Comparison of ENCODE assay signal across 30 cellular contexts in the genomic region with DNA sequence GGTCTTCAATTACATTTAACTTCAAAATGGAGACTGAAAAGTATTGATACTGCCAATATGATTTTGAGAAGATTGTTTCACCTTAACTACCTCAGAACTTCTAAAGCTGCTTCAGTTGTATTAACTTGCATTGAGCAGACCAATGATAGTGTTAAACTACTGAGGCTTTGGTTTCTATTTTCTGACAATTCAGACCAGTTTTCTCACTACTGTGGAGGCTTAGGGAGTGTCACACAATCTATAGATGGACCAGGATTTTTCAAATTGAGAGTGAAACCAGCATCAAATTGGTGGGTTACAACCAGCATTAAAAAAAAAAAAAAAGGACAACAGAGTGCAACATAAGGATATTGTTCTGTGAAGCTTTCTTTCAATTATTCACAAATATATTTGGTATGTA. TPM values are rescaled to one million over a fixed set of nuclear protein-coding genes. Genes with fewer than 3 reads are reported as not detected.
"Had no signal": no experiment of that assay in that cellular context is flagged by ENCODE, and none has a peak within 500 bp of the region (broad histone marks: within the 10 kb centered on the region; RNA-seq: fewer than 3 reads in every experiment).

No MANE protein-coding gene starts in this region.

- H3K27ac Mint-ChIP-seq: activated CD8-positive, alpha-beta T cell treated with anti-CD3 and anti-CD28 coated beads, Interleukin-2, amount 10 ng/mL, durations not matched to agents 7 days and 5 days; activated naive CD8-positive, alpha-beta T cell; mesothelial cell of epicardium; progenitor cell of endocrine pancreas; stimulated activated naive B cell treated with anti-CD40 and anti-IgM and Interleukin-4, amounts not matched to agents 10 μg/mL and 1 μg/mL and 100 μg/mL, for 72 hours had no signal

- H3K27me3 Mint-ChIP-seq: activated naive CD8-positive, alpha-beta T cell; central memory CD8-positive, alpha-beta T cell; natural killer cell treated with Interleukin-12 subunit alpha and Interleukin-12 subunit beta and Interleukin-15 and Interleukin-18, amount 100 ng/mL, for 72 hours; progenitor cell of endocrine pancreas; stimulated activated naive B cell treated with anti-CD40 and anti-IgM and Interleukin-4, amounts not matched to agents 10 μg/mL and 1 μg/mL and 100 μg/mL, for 72 hours had no signal

- H3K4me3 ChIP-seq: breast epithelium, hepatocyte, left lung, sigmoid colon, smooth muscle cell, upper lobe of left lung had no signal

- DNase-seq: activated CD4-positive, alpha-beta T cell treated with anti-CD3 and anti-CD28 coated beads, Interleukin-2, amount 50 U/mL, for 1 hour; activated CD4-positive, CD25-positive, alpha-beta regulatory T cell; activated CD8-positive, alpha-beta memory T cell treated with anti-CD3 and anti-CD28 coated beads, Interleukin-2, amount 50 U/mL, for 4 hours; activated CD8-positive, alpha-beta T cell treated with anti-CD3 and anti-CD28 coated beads, Interleukin-2, amount 10 ng/mL, durations not matched to agents 7 days and 5 days; activated effector memory CD4-positive, alpha-beta T cell treated with Interleukin-2 at 50 U/mL for 16 hours; activated T-cell treated with anti-CD3 and anti-CD28 coated beads, Interleukin-2, amount 50 U/mL, for 4 hours; amniotic stem cell; effector memory CD4-positive, alpha-beta T cell; foreskin keratinocyte; kidney glomerular epithelial cell; left lung; retina; sigmoid colon; stimulated activated CD4-positive, alpha-beta T cell treated with anti-CD3 and anti-CD28 coated beads, Interleukin-15, amount 100 ng/mL, for 24 hours; stimulated activated naive B cell treated with anti-CD40 and anti-IgM and Interleukin-4, amounts not matched to agents 10 μg/mL and 1 μg/mL and 100 μg/mL, for 72 hours; upper lobe of left lung had no signal

- ATAC-seq: activated CD8-positive, alpha-beta T cell treated with anti-CD3 and anti-CD28 coated beads, Interleukin-2, amount 10 ng/mL, durations not matched to agents 7 days and 5 days; activated T-cell treated with anti-CD3 and anti-CD28 coated beads, Interleukin-2, amount 50 U/mL, for 4 hours; foreskin keratinocyte; left lung; stimulated activated naive B cell treated with anti-CD40 and anti-IgM and Interleukin-4, amounts not matched to agents 10 μg/mL and 1 μg/mL and 100 μg/mL, for 72 hours had no signal

- H3K9me3 ChIP-seq: breast epithelium, left lung, sigmoid colon, upper lobe of left lung had no signal

- H3K27me3 ChIP-seq: breast epithelium, foreskin keratinocyte, hepatocyte, left lung, sigmoid colon, upper lobe of left lung had no signal

- H3K4me1 Mint-ChIP-seq: mesothelial cell of epicardium had no signal

- H3K27ac ChIP-seq: breast epithelium, foreskin keratinocyte, hepatocyte, left lung, sigmoid colon, upper lobe of left lung had no signal

- H3K4me3 Mint-ChIP-seq: activated CD8-positive, alpha-beta T cell treated with anti-CD3 and anti-CD28 coated beads, Interleukin-2, amount 10 ng/mL, durations not matched to agents 7 days and 5 days; activated naive CD8-positive, alpha-beta T cell; activated T-cell treated with anti-CD3 and anti-CD28 coated beads, Interleukin-2, amount 50 U/mL, for 4 hours; central memory CD8-positive, alpha-beta T cell; mesothelial cell of epicardium; natural killer cell treated with Interleukin-12 subunit alpha and Interleukin-12 subunit beta and Interleukin-15 and Interleukin-18, amount 100 ng/mL, for 72 hours; stimulated activated naive B cell treated with anti-CD40 and anti-IgM and Interleukin-4, amounts not matched to agents 10 μg/mL and 1 μg/mL and 100 μg/mL, for 72 hours had no signal

- H3K36me3 ChIP-seq: breast epithelium had no signal

- H3K9me3 Mint-ChIP-seq: activated T-cell treated with anti-CD3 and anti-CD28 coated beads, Interleukin-2, amount 50 U/mL, for 4 hours; central memory CD8-positive, alpha-beta T cell; mesothelial cell of epicardium; natural killer cell treated with Interleukin-12 subunit alpha and Interleukin-12 subunit beta and Interleukin-15 and Interleukin-18, amount 100 ng/mL, for 72 hours; stimulated activated naive B cell treated with anti-CD40 and anti-IgM and Interleukin-4, amounts not matched to agents 10 μg/mL and 1 μg/mL and 100 μg/mL, for 72 hours had no signal

- H3K4me1 ChIP-seq: breast epithelium, foreskin keratinocyte had no signal

RNA-seq across cellular contexts. Expression of gene CPSF4L, which starts 47.7 kb away (rescaled TPM):
- total RNA-seq: activated CD8-positive, alpha-beta T cell treated with anti-CD3 and anti-CD28 coated beads, Interleukin-2, amount 10 ng/mL, durations not matched to agents 7 days and 5 days; activated T-cell treated with anti-CD3 and anti-CD28 coated beads, Interleukin-2, amount 50 U/mL, for 4 hours; dermis microvascular lymphatic vessel endothelial cell; foreskin keratinocyte; hepatocyte; left lung; lung microvascular endothelial cell; natural killer cell treated with Interleukin-12 subunit alpha and Interleukin-12 subunit beta and Interleukin-15 and Interleukin-18, amount 100 ng/mL, for 72 hours; osteocyte; progenitor cell of endocrine pancreas; sigmoid colon; smooth muscle cell had no signal
- polyA plus RNA-seq: esophagus, foreskin keratinocyte, hepatocyte, sigmoid colon, smooth muscle cell, thymus had no signal

RNA-seq across cellular contexts. Expression of gene SSTR2, which starts 49.2 kb away (rescaled TPM):
- total RNA-seq: activated CD8-positive, alpha-beta T cell treated with anti-CD3 and anti-CD28 coated beads, Interleukin-2, amount 10 ng/mL, durations not matched to agents 7 days and 5 days; dermis microvascular lymphatic vessel endothelial cell; foreskin keratinocyte; glomerular endothelial cell; lung microvascular endothelial cell; natural killer cell treated with Interleukin-12 subunit alpha and Interleukin-12 subunit beta and Interleukin-15 and Interleukin-18, amount 100 ng/mL, for 72 hours had no signal
- polyA plus RNA-seq: foreskin keratinocyte, smooth muscle cell had no signal
